In the genomic region with DNA sequence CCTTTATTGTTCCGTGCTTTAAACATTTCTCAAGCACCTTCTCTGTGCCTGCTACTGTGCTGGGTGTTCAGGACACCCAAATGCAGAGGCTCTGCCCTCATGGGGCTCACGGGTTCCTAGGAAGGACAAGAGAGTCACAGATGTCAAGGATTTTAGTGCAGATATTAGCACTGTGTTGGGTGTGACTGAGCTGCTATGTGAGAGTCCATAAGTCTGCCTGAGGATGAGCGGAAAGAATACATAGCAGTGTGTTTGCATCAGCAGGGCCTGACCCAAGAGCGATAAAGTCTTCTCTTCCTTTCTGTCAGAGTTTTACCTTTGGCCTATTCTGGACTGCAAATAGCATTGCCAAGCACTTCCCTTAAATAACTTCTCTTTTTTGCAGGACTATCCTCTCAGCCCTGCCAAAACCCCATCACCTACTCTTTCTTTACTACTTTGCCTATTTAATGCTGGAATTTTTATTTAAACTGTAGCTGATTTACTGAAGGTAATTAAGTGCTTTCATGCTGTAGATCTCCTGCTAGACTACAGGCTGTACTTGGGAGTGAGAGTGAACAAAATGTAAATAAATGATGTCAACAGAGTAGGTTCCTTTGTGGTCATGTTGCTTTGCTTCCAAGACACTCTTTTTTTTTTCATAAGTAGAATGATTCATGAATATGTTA, we compare ENCODE assay signal across 1 cellular context.
TF ChIP-seq lines count a peak whose summit lies in the region.

No MANE protein-coding gene starts in this region.

TF ChIP-seq in HepG2, 621 proteins besides CTCF, POLR2A, EP300 and RAD21 (continued from another document and continues in another):
- TF ChIP-seq, protein P1, sequence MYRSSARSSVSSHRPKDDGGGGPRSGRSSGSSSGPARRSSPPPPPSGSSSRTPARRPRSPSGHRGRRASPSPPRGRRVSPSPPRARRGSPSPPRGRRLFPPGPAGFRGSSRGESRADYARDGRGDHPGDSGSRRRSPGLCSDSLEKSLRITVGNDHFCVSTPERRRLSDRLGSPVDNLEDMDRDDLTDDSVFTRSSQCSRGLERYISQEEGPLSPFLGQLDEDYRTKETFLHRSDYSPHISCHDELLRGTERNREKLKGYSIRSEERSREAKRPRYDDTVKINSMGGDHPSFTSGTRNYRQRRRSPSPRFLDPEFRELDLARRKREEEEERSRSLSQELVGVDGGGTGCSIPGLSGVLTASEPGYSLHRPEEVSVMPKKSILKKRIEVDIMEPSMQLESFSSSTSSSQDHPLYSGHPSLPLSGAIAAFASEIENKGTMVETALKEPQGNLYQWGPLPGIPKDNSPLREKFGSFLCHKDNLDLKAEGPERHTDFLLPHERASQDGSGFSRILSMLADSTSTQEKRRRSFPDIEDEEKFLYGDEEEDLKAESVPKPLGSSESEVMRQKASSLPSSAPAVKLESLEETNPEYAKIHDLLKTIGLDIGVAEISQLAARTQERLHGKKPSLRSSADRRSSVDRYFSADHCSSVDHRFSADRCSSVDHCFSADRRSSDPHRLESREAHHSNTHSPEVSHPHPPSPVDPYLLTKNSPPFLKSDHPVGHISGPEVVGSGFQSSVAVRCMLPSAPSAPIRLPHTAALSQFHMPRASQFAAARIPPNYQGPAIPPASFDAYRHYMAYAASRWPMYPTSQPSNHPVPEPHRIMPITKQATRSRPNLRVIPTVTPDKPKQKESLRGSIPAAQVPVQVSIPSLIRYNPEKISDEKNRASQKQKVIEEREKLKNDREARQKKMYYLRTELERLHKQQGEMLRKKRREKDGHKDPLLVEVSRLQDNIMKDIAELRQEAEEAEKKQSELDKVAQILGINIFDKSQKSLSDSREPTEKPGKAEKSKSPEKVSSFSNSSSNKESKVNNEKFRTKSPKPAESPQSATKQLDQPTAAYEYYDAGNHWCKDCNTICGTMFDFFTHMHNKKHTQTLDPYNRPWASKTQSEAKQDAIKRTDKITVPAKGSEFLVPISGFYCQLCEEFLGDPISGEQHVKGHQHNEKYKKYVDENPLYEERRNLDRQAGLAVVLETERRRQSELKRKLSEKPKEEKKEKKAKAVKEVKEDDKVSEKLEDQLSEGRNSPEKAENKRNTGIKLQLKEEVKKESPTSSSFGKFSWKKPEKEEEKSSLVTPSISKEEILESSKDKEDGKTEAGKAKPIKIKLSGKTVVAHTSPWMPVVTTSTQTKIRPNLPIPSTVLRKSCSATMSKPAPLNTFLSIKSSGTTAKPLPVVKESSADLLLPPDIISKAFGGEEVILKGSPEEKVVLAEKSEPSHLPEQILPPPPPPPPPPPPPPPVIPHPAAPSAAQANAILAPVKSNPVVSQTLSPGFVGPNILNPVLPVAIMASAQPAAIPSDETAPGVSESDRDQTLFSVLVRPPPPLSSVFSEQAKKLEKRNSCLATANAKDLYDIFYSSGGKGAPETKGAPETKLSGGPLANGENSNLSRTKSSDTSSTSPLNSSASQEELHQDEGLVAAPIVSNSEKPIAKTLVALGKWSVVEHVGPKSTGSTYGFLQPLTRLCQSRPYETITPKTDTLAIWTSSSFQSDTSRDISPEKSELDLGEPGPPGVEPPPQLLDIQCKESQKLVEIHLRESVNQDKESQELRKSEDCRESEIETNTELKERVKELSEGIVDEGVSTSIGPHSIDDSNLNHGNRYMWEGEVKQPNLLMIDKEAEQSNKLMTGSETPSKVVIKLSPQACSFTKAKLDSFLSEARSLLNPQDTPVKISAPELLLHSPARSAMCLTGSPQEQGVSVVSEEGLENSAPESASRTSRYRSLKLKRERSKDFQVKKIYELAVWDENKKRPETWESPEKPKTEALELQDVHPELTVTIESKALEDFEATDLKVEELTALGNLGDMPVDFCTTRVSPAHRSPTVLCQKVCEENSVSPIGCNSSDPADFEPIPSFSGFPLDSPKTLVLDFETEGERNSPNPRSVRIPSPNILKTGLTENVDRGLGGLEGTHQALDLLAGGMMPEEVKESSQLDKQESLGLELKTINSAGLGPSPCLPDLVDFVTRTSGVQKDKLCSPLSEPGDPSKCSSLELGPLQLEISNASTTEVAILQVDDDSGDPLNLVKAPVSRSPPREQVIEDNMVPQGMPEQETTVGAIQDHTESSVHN (CRISPR knock-in tag; IDR thresholded peaks at IDR 0.05), result no peak
- TF ChIP-seq, protein P2, sequence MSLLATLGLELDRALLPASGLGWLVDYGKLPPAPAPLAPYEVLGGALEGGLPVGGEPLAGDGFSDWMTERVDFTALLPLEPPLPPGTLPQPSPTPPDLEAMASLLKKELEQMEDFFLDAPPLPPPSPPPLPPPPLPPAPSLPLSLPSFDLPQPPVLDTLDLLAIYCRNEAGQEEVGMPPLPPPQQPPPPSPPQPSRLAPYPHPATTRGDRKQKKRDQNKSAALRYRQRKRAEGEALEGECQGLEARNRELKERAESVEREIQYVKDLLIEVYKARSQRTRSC (CRISPR knock-in tag; IDR thresholded peaks at IDR 0.05; ENCODE audit: low read depth), result no peak
- TF ChIP-seq U2AF2 (IDR thresholded peaks at IDR 0.05; ENCODE audit: low read depth, low read length), result no peak
- TF ChIP-seq, protein P3, sequence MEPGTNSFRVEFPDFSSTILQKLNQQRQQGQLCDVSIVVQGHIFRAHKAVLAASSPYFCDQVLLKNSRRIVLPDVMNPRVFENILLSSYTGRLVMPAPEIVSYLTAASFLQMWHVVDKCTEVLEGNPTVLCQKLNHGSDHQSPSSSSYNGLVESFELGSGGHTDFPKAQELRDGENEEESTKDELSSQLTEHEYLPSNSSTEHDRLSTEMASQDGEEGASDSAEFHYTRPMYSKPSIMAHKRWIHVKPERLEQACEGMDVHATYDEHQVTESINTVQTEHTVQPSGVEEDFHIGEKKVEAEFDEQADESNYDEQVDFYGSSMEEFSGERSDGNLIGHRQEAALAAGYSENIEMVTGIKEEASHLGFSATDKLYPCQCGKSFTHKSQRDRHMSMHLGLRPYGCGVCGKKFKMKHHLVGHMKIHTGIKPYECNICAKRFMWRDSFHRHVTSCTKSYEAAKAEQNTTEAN (CRISPR knock-in tag; conservative IDR thresholded peaks at IDR 0.05), result 0 out of 2 replicates have a peak, but pooled peaks have one; percentile 28
- TF ChIP-seq MXD4 (CRISPR knock-in tag; IDR thresholded peaks at IDR 0.05), result no peak
- TF ChIP-seq KMT2A (CRISPR knock-in tag; IDR thresholded peaks at IDR 0.05), result 0 out of 2 replicates have a peak, but pooled peaks have one; percentile 57
- TF ChIP-seq, protein P4, sequence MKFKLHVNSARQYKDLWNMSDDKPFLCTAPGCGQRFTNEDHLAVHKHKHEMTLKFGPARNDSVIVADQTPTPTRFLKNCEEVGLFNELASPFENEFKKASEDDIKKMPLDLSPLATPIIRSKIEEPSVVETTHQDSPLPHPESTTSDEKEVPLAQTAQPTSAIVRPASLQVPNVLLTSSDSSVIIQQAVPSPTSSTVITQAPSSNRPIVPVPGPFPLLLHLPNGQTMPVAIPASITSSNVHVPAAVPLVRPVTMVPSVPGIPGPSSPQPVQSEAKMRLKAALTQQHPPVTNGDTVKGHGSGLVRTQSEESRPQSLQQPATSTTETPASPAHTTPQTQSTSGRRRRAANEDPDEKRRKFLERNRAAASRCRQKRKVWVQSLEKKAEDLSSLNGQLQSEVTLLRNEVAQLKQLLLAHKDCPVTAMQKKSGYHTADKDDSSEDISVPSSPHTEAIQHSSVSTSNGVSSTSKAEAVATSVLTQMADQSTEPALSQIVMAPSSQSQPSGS (CRISPR knock-in tag; IDR thresholded peaks at IDR 0.05), result peak; percentile 63; the same call in 1 of the 2 replicates
- TF ChIP-seq, protein P5, sequence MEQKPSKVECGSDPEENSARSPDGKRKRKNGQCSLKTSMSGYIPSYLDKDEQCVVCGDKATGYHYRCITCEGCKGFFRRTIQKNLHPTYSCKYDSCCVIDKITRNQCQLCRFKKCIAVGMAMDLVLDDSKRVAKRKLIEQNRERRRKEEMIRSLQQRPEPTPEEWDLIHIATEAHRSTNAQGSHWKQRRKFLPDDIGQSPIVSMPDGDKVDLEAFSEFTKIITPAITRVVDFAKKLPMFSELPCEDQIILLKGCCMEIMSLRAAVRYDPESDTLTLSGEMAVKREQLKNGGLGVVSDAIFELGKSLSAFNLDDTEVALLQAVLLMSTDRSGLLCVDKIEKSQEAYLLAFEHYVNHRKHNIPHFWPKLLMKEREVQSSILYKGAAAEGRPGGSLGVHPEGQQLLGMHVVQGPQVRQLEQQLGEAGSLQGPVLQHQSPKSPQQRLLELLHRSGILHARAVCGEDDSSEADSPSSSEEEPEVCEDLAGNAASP (CRISPR knock-in tag; IDR thresholded peaks at IDR 0.05; ENCODE audit: borderline replicate concordance), result peak; percentile 51; the same call in 1 of the 2 replicates
- TF ChIP-seq, protein P6, sequence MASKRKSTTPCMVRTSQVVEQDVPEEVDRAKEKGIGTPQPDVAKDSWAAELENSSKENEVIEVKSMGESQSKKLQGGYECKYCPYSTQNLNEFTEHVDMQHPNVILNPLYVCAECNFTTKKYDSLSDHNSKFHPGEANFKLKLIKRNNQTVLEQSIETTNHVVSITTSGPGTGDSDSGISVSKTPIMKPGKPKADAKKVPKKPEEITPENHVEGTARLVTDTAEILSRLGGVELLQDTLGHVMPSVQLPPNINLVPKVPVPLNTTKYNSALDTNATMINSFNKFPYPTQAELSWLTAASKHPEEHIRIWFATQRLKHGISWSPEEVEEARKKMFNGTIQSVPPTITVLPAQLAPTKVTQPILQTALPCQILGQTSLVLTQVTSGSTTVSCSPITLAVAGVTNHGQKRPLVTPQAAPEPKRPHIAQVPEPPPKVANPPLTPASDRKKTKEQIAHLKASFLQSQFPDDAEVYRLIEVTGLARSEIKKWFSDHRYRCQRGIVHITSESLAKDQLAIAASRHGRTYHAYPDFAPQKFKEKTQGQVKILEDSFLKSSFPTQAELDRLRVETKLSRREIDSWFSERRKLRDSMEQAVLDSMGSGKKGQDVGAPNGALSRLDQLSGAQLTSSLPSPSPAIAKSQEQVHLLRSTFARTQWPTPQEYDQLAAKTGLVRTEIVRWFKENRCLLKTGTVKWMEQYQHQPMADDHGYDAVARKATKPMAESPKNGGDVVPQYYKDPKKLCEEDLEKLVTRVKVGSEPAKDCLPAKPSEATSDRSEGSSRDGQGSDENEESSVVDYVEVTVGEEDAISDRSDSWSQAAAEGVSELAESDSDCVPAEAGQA (IDR thresholded peaks at IDR 0.05; ENCODE audit: low read depth), result no peak
- TF ChIP-seq, protein P6 (CRISPR knock-in tag; IDR thresholded peaks at IDR 0.05; ENCODE audit: borderline replicate concordance), result no peak
- no peak for TF ChIP-seq JDP2 (CRISPR knock-in tag; IDR thresholded peaks at IDR 0.05; ENCODE audit: borderline replicate concordance)
- TF ChIP-seq ZNF891 (CRISPR knock-in tag; IDR thresholded peaks at IDR 0.05), result no peak
- TF ChIP-seq JUN (CRISPR knock-in tag; IDR thresholded peaks at IDR 0.05), result 0 out of 2 replicates have a peak, but pooled peaks have one; percentile 38
- TF ChIP-seq ZNF713 (CRISPR knock-in tag; IDR thresholded peaks at IDR 0.05), result no peak
- TF ChIP-seq ZNF878 (CRISPR knock-in tag; IDR thresholded peaks at IDR 0.05), result peak; percentile 54; the same call in 1 of the 2 replicates
- TF ChIP-seq, protein P7, sequence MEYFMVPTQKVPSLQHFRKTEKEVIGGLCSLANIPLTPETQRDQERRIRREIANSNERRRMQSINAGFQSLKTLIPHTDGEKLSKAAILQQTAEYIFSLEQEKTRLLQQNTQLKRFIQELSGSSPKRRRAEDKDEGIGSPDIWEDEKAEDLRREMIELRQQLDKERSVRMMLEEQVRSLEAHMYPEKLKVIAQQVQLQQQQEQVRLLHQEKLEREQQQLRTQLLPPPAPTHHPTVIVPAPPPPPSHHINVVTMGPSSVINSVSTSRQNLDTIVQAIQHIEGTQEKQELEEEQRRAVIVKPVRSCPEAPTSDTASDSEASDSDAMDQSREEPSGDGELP (IDR thresholded peaks at IDR 0.05; ENCODE audit: borderline replicate concordance, low read depth), result no peak
- TF ChIP-seq ERF (CRISPR knock-in tag; IDR thresholded peaks at IDR 0.05), result no peak
- no peak for TF ChIP-seq ZNF780A (CRISPR knock-in tag; IDR thresholded peaks at IDR 0.05)
- no peak for TF ChIP-seq TBP (CRISPR knock-in tag; IDR thresholded peaks at IDR 0.05)
- no peak for TF ChIP-seq NFATC3 (CRISPR knock-in tag; IDR thresholded peaks at IDR 0.05)
- no peak for TF ChIP-seq SNAPC2 (CRISPR knock-in tag; IDR thresholded peaks at IDR 0.05)
- TF ChIP-seq, protein P8, sequence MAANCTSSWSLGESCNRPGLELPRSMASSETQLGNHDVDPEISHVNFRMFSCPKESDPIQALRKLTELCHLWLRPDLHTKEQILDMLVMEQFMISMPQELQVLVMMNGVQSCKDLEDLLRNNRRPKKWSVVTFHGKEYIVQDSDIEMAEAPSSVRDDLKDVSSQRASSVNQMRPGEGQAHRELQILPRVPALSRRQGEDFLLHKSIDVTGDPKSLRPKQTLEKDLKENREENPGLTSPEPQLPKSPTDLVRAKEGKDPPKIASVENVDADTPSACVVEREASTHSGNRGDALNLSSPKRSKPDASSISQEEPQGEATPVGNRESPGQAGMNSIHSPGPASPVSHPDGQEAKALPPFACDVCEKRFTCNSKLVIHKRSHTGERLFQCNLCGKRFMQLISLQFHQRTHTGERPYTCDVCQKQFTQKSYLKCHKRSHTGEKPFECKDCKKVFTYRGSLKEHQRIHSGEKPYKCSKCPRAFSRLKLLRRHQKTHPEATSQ (CRISPR knock-in tag; IDR thresholded peaks at IDR 0.05; ENCODE audit: borderline replicate concordance), result peak; percentile 71; the same call in 1 of the 2 replicates
- peak; percentile 25; the same call in 1 of the 2 replicates for TF ChIP-seq ZNF670 (CRISPR knock-in tag; IDR thresholded peaks at IDR 0.05; ENCODE audit: borderline replicate concordance)
- peak; percentile 84 for TF ChIP-seq SALL1 (CRISPR knock-in tag; IDR thresholded peaks at IDR 0.05)
- TF ChIP-seq BCL6 (CRISPR knock-in tag; IDR thresholded peaks at IDR 0.05), result peak; percentile 43; the same call in 1 of the 2 replicates
- TF ChIP-seq NCOA2 (CRISPR knock-in tag; IDR thresholded peaks at IDR 0.05), result peak; percentile 69
- TF ChIP-seq THAP11 (CRISPR knock-in tag; IDR thresholded peaks at IDR 0.05), result peak; percentile 57; the same call in 1 of the 2 replicates
- TF ChIP-seq ZNF816 (CRISPR knock-in tag; IDR thresholded peaks at IDR 0.05; ENCODE audit: borderline replicate concordance), result peak; percentile 31; the same call in 1 of the 2 replicates
